Comparison of ENCODE assay signal across 11 cellular contexts in genomic region chr5:59021837-59022514, GRCh38.
DNase-seq lines count a peak whose midpoint lies in the region; ATAC-seq and TF ChIP-seq lines count a peak whose summit lies in the region.
"Had no signal": no experiment of that assay in that cellular context is flagged by ENCODE, and none has a peak within 500 bp of the region (broad histone marks: within the 10 kb centered on the region; RNA-seq: fewer than 3 reads in every experiment).

No MANE protein-coding gene starts in this region.

- ATAC-seq in activated naive CD4-positive, alpha-beta T cell treated with anti-CD3 and anti-CD28 coated beads, Interleukin-2, amount 50 U/mL, for 72 hours: no peak
- ATAC-seq in GM21529 (IDR thresholded peaks at IDR 0.05; ENCODE audit: unreplicated experiment): no peak
- no peak for ATAC-seq in HG03442 (IDR thresholded peaks at IDR 0.05; ENCODE audit: unreplicated experiment)
- ATAC-seq: GM12878 had no signal

- H3K27me3 ChIP-seq in left ventricle myocardium inferior (ENCODE audit: low read depth): no peaks in the 10 kb centered on the region
- H3K27me3 ChIP-seq in stomach: no peaks in the 10 kb centered on the region

- H3K4me1 Mint-ChIP-seq in activated naive CD4-positive, alpha-beta T cell treated with anti-CD3 and anti-CD28 coated beads, Interleukin-2, amount 10 ng/mL, durations not matched to agents 7 days and 5 days: peaks cover 59% of the 10 kb centered on the region

- H3K36me3 ChIP-seq in left ventricle myocardium inferior: peaks cover 7% of the 10 kb centered on the region
- peaks cover 0 to 3% (median 0%) of the 10 kb centered on the region in 4 donors for H3K36me3 ChIP-seq in stomach

- no peak for TF ChIP-seq EP300 in stomach (IDR thresholded peaks at IDR 0.05)

- WGBS in stomach, 5 donors: 66 to 79% (median 75%) methylated on average over 7 of the region's 7 CpGs

- CTCF ChIA-PET in activated naive CD4-positive, alpha-beta T cell treated with anti-CD3 and anti-CD28 coated beads, Interleukin-2, amount 10 ng/mL, durations not matched to agents 7 days and 5 days (lab: Charles Lee): interaction anchor here (1.0 to 1.8 kb wide), 3 partner anchors 11 to 102 kb away, joined by 3 to 10 read pairs (median 4); no protein-coding TSS in a partner anchor

- intact Hi-C loops in left ventricle myocardium inferior (cut with micrococcal nuclease): no loop called here
- intact Hi-C loops in stomach (cut with DNase I; ENCODE audit: low total_unique reads): no loop called here

- H3K27ac ChIP-seq in left ventricle myocardium inferior (replicated peaks) (no peak overlapping the region), stomach (peak overlapping the region in 1 of 5 donors; percentile 40)

- H3K27ac Mint-ChIP-seq in activated naive CD4-positive, alpha-beta T cell treated with anti-CD3 and anti-CD28 coated beads, Interleukin-2, amount 50 U/mL, for 72 hours: peak overlapping the region; percentile 57 to 88
- H3K27ac Mint-ChIP-seq in activated naive CD4-positive, alpha-beta T cell treated with anti-CD3 and anti-CD28 coated beads, Interleukin-2, amount 10 ng/mL, durations not matched to agents 7 days and 5 days: no peak overlapping the region
- H3K27ac Mint-ChIP-seq: endodermal cell had no signal

- TF ChIP-seq POLR2A in stomach (IDR thresholded peaks at IDR 0.05): no peak

- no peaks in the 10 kb centered on the region for H3K9me3 ChIP-seq in left ventricle myocardium inferior (replicated peaks)
- no peaks in the 10 kb centered on the region for H3K9me3 ChIP-seq in stomach

- DNase-seq in activated naive CD4-positive, alpha-beta T cell treated with anti-CD3 and anti-CD28 coated beads, Interleukin-2, amount 50 U/mL, for 72 hours (ENCODE audit: low spot score in 2 of 2): no peak
- no peak for DNase-seq in activated naive CD4-positive, alpha-beta T cell treated with anti-CD3 and anti-CD28 coated beads, Interleukin-2, amount 10 ng/mL, durations not matched to agents 7 days and 5 days
- DNase-seq in NCI-H69 (lab: John Stamatoyannopoulos, UW): peak; percentile 92
- DNase-seq in left ventricle myocardium inferior: peak; percentile 36
- peak; percentile 35 for DNase-seq in stomach
- DNase-seq in NCI-H524 (lab: John Stamatoyannopoulos, UW): no peak
- DNase-seq: endodermal cell; stimulated activated CD4-positive, alpha-beta T cell treated with anti-CD3 and anti-CD28 coated beads, Interleukin-1b, Interleukin-23, amount 100 ng/mL, for 48 hours had no signal

- TF ChIP-seq CTCF in left ventricle myocardium inferior (IDR thresholded peaks at IDR 0.05; ENCODE audit: borderline replicate concordance) (no peak), stomach (IDR thresholded peaks at IDR 0.05) (no peak)

- peaks cover 24 to 63% of the 10 kb centered on the region in 2 donors for H3K36me3 Mint-ChIP-seq in activated naive CD4-positive, alpha-beta T cell treated with anti-CD3 and anti-CD28 coated beads, Interleukin-2, amount 50 U/mL, for 72 hours
- peaks cover 87% of the 10 kb centered on the region for H3K36me3 Mint-ChIP-seq in activated naive CD4-positive, alpha-beta T cell treated with anti-CD3 and anti-CD28 coated beads, Interleukin-2, amount 10 ng/mL, durations not matched to agents 7 days and 5 days

- no peaks in the 10 kb centered on the region for H3K27me3 Mint-ChIP-seq in activated naive CD4-positive, alpha-beta T cell treated with anti-CD3 and anti-CD28 coated beads, Interleukin-2, amount 10 ng/mL, durations not matched to agents 7 days and 5 days

- no peak overlapping the region for H3K4me3 Mint-ChIP-seq in activated naive CD4-positive, alpha-beta T cell treated with anti-CD3 and anti-CD28 coated beads, Interleukin-2, amount 10 ng/mL, durations not matched to agents 7 days and 5 days
- H3K4me3 Mint-ChIP-seq: endodermal cell had no signal

- peaks cover 0 to 13% of the 10 kb centered on the region in 2 donors for H3K9me3 Mint-ChIP-seq in activated naive CD4-positive, alpha-beta T cell treated with anti-CD3 and anti-CD28 coated beads, Interleukin-2, amount 50 U/mL, for 72 hours
- peaks cover under 1% of the 10 kb centered on the region for H3K9me3 Mint-ChIP-seq in activated naive CD4-positive, alpha-beta T cell treated with anti-CD3 and anti-CD28 coated beads, Interleukin-2, amount 10 ng/mL, durations not matched to agents 7 days and 5 days
- H3K9me3 Mint-ChIP-seq: endodermal cell had no signal

- H3K4me3 ChIP-seq in left ventricle myocardium inferior (no peak overlapping the region), stomach (no peak overlapping the region)
- H3K4me3 ChIP-seq: GM12878 had no signal

- peaks cover 37% of the 10 kb centered on the region for H3K4me1 ChIP-seq in left ventricle myocardium inferior
- H3K4me1 ChIP-seq in stomach: peaks cover 0 to 32% (median 22%) of the 10 kb centered on the region in 4 donors

Comparison
In these comparisons a context has a peak if more than half of its experiments do, and no peak if none do; other contexts are left out.
1. DNase-seq: peak in NCI-H69 (single experiment), left ventricle myocardium inferior (single experiment) and stomach (single experiment); none in activated naive CD4-positive, alpha-beta T cell treated with anti-CD3 and anti-CD28 coated beads, Interleukin-2, amount 50 U/mL, for 72 hours (0 of 2), activated naive CD4-positive, alpha-beta T cell treated with anti-CD3 and anti-CD28 coated beads, Interleukin-2, amount 10 ng/mL, durations not matched to agents 7 days and 5 days (single experiment) and NCI-H524 (0 of 2).